ENCODE assay signal across 9 cellular contexts in genomic region chr18:25352629-25353005, GRCh38. TPM values are rescaled to one million over a fixed set of nuclear protein-coding genes. Genes with fewer than 3 reads are reported as not detected.
A peak's percentile ranks its signal among the peaks of the same experiment; 100 is the strongest.
DNase-seq lines count a peak whose midpoint lies in the region; ATAC-seq and TF ChIP-seq lines count a peak whose summit lies in the region.
"Had no signal": no experiment of that assay in that cellular context is flagged by ENCODE, and none has a peak within 500 bp of the region (broad histone marks: within the 10 kb centered on the region; RNA-seq: fewer than 3 reads in every experiment).

No MANE protein-coding gene starts in this region.

- WGBS in ectodermal cell, 2 experiments = 1 to 8% methylated on average over 4 to 6 of the region's 6 CpGs

- H3K27ac ChIP-seq in ACC112 (ENCODE audit: low read depth, low read length) (no peak overlapping the region), ectodermal cell (ENCODE audit: insufficient read depth, low read depth, low read length, poor library complexity, severe bottlenecking) (no peak overlapping the region)
- H3K27ac ChIP-seq: foreskin keratinocyte had no signal

- no peaks in the 10 kb centered on the region for H3K36me3 Mint-ChIP-seq in natural killer cell treated with Interleukin-12 subunit alpha and Interleukin-12 subunit beta and Interleukin-15 and Interleukin-18, amount 100 ng/mL, for 72 hours

- no peak for ATAC-seq in natural killer cell treated with Interleukin-12 subunit alpha and Interleukin-12 subunit beta and Interleukin-15 and Interleukin-18, amount 100 ng/mL, for 72 hours
- no peak for ATAC-seq in HG03196 (IDR thresholded peaks at IDR 0.05; ENCODE audit: unreplicated experiment)

- peak overlapping the region; percentile 61 for H2AFZ ChIP-seq in ACC112 (ENCODE audit: low read length, unreplicated experiment)

- H3K4me1 ChIP-seq in ACC112 (ENCODE audit: control insufficient read depth, insufficient read depth, low read length, unreplicated experiment) (no peaks in the 10 kb centered on the region), ectodermal cell (ENCODE audit: control insufficient read depth, insufficient read depth, low read length) (peaks cover 8% of the 10 kb centered on the region)
- H3K4me1 ChIP-seq: foreskin keratinocyte had no signal

- no peak for DNase-seq in HFF-Myc (ENCODE audit: extremely low read depth, low read depth)
- DNase-seq in natural killer cell treated with Interleukin-12 subunit alpha and Interleukin-12 subunit beta and Interleukin-15 and Interleukin-18, amount 100 ng/mL, for 72 hours (ENCODE audit: low spot score) = no peak
- no peak for DNase-seq in NCI-H345 (lab: John Stamatoyannopoulos, UW)
- DNase-seq in AG20443 (ENCODE audit: low spot score) = no peak
- DNase-seq in NCI-H345 treated with DMSO at 0.1 percent for 48 hours (lab: John Stamatoyannopoulos, UW; ENCODE audit: unreplicated experiment) = no peak

- H3K36me3 ChIP-seq in ACC112 (ENCODE audit: insufficient read depth, low read length) (no peaks in the 10 kb centered on the region), ectodermal cell (ENCODE audit: control insufficient read depth, insufficient read depth, low read length) (no peaks in the 10 kb centered on the region)

- no peaks in the 10 kb centered on the region for H3K79me2 ChIP-seq in ACC112 (ENCODE audit: control insufficient read depth, insufficient read depth, low read length, unreplicated experiment)

- no peak overlapping the region for H3K27ac Mint-ChIP-seq in natural killer cell treated with Interleukin-12 subunit alpha and Interleukin-12 subunit beta and Interleukin-15 and Interleukin-18, amount 100 ng/mL, for 72 hours

- H3K4me3 Mint-ChIP-seq in natural killer cell treated with Interleukin-12 subunit alpha and Interleukin-12 subunit beta and Interleukin-15 and Interleukin-18, amount 100 ng/mL, for 72 hours = peak overlapping the region; percentile 54

- peaks cover 4 to 8% of the 10 kb centered on the region in 2 donors for H3K4me1 Mint-ChIP-seq in natural killer cell treated with Interleukin-12 subunit alpha and Interleukin-12 subunit beta and Interleukin-15 and Interleukin-18, amount 100 ng/mL, for 72 hours (ENCODE audit: low read depth in 2 of 2)

- peaks cover 14 to 26% of the 10 kb centered on the region in 2 donors for H3K27me3 Mint-ChIP-seq in natural killer cell treated with Interleukin-12 subunit alpha and Interleukin-12 subunit beta and Interleukin-15 and Interleukin-18, amount 100 ng/mL, for 72 hours

- H3K9me3 Mint-ChIP-seq in natural killer cell treated with Interleukin-12 subunit alpha and Interleukin-12 subunit beta and Interleukin-15 and Interleukin-18, amount 100 ng/mL, for 72 hours = no peaks in the 10 kb centered on the region

- H3K4me3 ChIP-seq in ACC112 (ENCODE audit: low read depth, low read length) (peak overlapping the region; percentile 73), HFF-Myc (replicated peaks; ENCODE audit: low read depth, low read length) (peak overlapping the region; percentile 44), ectodermal cell (ENCODE audit: insufficient read depth, low read depth, low read length) (peak overlapping the region; percentile 50)

- no peak for TF ChIP-seq CTCF in HFF-Myc (IDR thresholded peaks at IDR 0.05; ENCODE audit: low read depth, low read length, missing control alignments)

- H3K27me3 ChIP-seq in ACC112 (ENCODE audit: insufficient read depth, low read length) (peaks cover 39% of the 10 kb centered on the region), ectodermal cell (ENCODE audit: control insufficient read depth, insufficient read depth, low read length, poor library complexity, severe bottlenecking) (peaks cover 22% of the 10 kb centered on the region)

- H3K9me3 ChIP-seq in ectodermal cell (ENCODE audit: control insufficient read depth, low read length) = no peaks in the 10 kb centered on the region

RNA-seq across cellular contexts. Expression of gene ZNF521, which starts 0.7 kb away (rescaled TPM):
- polyA plus RNA-seq in ectodermal cell (2013, experiment 1 of 4) = 103 TPM
- polyA plus RNA-seq in ectodermal cell (2013, experiment 2 of 4) = 128 TPM
- polyA plus RNA-seq in ectodermal cell (2013, experiment 3 of 4) = 106 TPM
- 120 TPM for polyA plus RNA-seq in ectodermal cell (2013, experiment 4 of 4)
- 1 to 10 TPM in 1 of 2 donors, not detected in 1; 1.8 TPM for total RNA-seq in natural killer cell treated with Interleukin-12 subunit alpha and Interleukin-12 subunit beta and Interleukin-15 and Interleukin-18, amount 100 ng/mL, for 72 hours
- total RNA-seq: foreskin keratinocyte had no signal
- polyA plus RNA-seq: foreskin keratinocyte had no signal
